1 cellular context compared by ENCODE assay signal in the genomic region with DNA sequence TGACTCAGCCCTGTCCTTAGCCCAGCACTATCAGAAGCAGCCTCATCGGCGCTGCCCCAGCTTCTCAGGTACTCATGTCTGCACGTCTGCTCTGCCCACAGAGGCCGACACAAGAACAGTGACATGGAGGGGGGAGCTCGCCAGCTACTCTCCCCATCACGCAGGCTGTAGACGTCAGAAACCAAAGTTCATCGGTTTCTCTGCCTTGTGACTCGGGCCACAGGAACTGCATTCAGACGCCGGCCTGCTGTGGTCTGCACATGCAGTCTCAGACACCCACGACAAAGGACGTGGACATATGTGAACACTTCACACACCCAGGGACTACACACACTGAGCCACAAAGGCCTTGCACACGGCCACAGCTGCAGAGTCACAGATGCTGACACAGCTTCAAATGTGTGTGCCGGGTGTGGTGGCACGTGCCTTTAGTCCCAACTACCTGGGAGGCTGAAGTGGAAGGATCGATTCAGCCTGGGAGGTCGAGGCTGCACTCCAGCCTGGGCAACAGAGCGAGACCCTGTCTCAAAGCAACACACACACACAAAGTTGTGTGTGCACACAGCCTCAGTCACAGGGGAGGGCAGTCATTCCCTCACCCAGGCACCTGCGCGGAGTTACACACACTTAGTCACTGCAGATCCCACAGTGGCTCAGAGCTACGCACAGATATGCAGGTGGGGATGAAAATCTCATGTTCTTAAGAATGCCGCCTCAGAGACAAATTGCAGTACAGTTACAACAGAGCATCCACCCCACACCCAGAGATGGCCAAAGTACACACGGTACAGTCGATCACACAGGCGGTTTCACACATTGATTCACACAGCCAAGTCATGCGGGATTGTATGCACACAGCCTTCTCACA.
TF ChIP-seq lines count a peak whose summit lies in the region.

No MANE protein-coding gene starts in this region.

TF ChIP-seq in K562, 482 proteins besides CTCF, POLR2A, EP300 and RAD21 (continued from another document):
- TF ChIP-seq, protein P1, sequence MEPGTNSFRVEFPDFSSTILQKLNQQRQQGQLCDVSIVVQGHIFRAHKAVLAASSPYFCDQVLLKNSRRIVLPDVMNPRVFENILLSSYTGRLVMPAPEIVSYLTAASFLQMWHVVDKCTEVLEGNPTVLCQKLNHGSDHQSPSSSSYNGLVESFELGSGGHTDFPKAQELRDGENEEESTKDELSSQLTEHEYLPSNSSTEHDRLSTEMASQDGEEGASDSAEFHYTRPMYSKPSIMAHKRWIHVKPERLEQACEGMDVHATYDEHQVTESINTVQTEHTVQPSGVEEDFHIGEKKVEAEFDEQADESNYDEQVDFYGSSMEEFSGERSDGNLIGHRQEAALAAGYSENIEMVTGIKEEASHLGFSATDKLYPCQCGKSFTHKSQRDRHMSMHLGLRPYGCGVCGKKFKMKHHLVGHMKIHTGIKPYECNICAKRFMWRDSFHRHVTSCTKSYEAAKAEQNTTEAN (CRISPR knock-in tag; IDR thresholded peaks at IDR 0.05): no peak
- no peak for TF ChIP-seq FOXM1 (IDR thresholded peaks at IDR 0.05; ENCODE audit: low read depth)
- no peak for TF ChIP-seq FOXM1 (CRISPR knock-in tag; IDR thresholded peaks at IDR 0.05; ENCODE audit: low read depth)
- TF ChIP-seq SP2 (IDR thresholded peaks at IDR 0.05; ENCODE audit: extremely low read depth, low read depth, low read length, poor library complexity, severe bottlenecking): no peak
- TF ChIP-seq FOXP1 (CRISPR knock-in tag; IDR thresholded peaks at IDR 0.05): 0 out of 2 replicates have a peak, but pooled peaks have one; percentile 14
- TF ChIP-seq SMARCC2 (IDR thresholded peaks at IDR 0.05; ENCODE audit: low read depth): no peak
